ENCODE assay signal across 8 cellular contexts in the genomic region with DNA sequence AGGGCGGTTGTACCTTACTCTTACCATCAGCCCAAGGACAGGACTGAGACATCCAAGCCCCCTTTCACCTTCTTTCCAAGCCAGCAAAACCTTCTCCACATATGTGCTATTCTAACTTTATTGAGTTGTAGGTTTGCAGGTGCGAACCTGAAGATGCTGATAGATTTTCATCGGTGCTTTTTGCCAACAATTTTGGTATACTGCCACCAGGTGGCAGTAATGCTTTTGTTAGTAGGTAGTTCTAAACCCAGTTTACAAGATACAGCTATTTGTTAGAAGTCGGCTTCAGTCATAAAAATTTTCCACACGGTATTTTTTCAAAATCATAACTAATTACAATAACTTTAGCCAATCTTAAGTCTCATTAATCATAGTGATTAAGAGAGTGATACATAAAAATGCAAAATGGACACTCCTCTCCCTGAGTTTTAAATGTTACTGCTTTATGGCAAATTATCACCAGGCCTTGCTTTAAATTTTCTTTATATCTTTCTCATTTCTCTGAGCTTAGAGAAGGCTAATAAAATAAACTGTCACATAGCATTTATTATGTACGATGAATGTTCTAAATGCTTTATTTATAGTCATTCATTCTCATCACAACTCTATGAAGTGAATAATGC. TPM values are rescaled to one million over a fixed set of nuclear protein-coding genes. Genes with fewer than 3 reads are reported as not detected.
DNase-seq lines count a peak whose midpoint lies in the region; ATAC-seq and TF ChIP-seq lines count a peak whose summit lies in the region.

No MANE protein-coding gene starts in this region.

- DNase-seq in DMS 273 (lab: John Stamatoyannopoulos, UW; ENCODE audit: unreplicated experiment), result peak; percentile 80
- DNase-seq in HAP-1 (ENCODE audit: low spot score in 2 of 2), result peak; percentile 61 to 74
- DNase-seq in OCI-LY7 (ENCODE audit: low spot score), result peak; percentile 64
- DNase-seq in MCF 10A (ENCODE audit: unreplicated experiment), result peak; percentile 73
- no peak for DNase-seq in lung (ENCODE audit: low spot score)
- DNase-seq in UCSD-AML1 (lab: John Stamatoyannopoulos, UW; ENCODE audit: unreplicated experiment), result no peak

- TF ChIP-seq CTCF in OCI-LY7 (conservative IDR thresholded peaks at IDR 0.05; ENCODE audit: low read length), result peak; percentile 92
- TF ChIP-seq CTCF in MCF 10A (IDR thresholded peaks at IDR 0.05; ENCODE audit: unreplicated experiment), result peak; percentile 70
- TF ChIP-seq CTCF in lung (IDR thresholded peaks at IDR 0.05; ENCODE audit: control extremely low read depth, extremely low read depth), result peak; percentile 39

- H3K27me3 Mint-ChIP-seq in MCF 10A (ENCODE audit: insufficient read depth, unreplicated experiment), result peaks cover 70% of the 10 kb centered on the region

- H3K9me3 ChIP-seq in HAP-1, result no peaks in the 10 kb centered on the region
- no peaks in the 10 kb centered on the region for H3K9me3 ChIP-seq in OCI-LY7 (ENCODE audit: low read length)
- peaks cover 0 to 4% of the 10 kb centered on the region in 2 donors for H3K9me3 ChIP-seq in lung (ENCODE audit: control insufficient read depth in 2 of 2, insufficient read depth in 1 of 2, low read length in 1 of 2)

- H3K4me3 ChIP-seq in HAP-1, result no peak overlapping the region
- no peak overlapping the region for H3K4me3 ChIP-seq in OCI-LY7 (ENCODE audit: low read depth, low read length, poor library complexity, severe bottlenecking)
- H3K4me3 ChIP-seq in lung, result no peak overlapping the region

- ATAC-seq in lung (ENCODE audit: insufficient read depth, low FRiP score) (no peak), GM19467 (IDR thresholded peaks at IDR 0.05; ENCODE audit: unreplicated experiment) (no peak), GM21367 (IDR thresholded peaks at IDR 0.05; ENCODE audit: unreplicated experiment) (no peak)

- H3K79me2 ChIP-seq in OCI-LY7 (ENCODE audit: insufficient read depth, low read depth, low read length), result no peaks in the 10 kb centered on the region

- H3K27ac ChIP-seq in OCI-LY7 (ENCODE audit: low read depth, low read length, poor library complexity, severe bottlenecking) (no peak overlapping the region), lung (ENCODE audit: low read depth in 1 of 2, low read length in 1 of 2) (no peak overlapping the region)

- H3K4me3 Mint-ChIP-seq in MCF 10A (ENCODE audit: unreplicated experiment), result no peak overlapping the region

- intact Hi-C loops in OCI-LY7 (cut with micrococcal nuclease; ENCODE audit: unreplicated experiment) (loop anchor here (1.0 kb wide), 1 partner anchor 34 kb away; no protein-coding TSS in a partner anchor), MCF 10A (cut with micrococcal nuclease) (loop anchor here (1.0 kb wide), 2 partner anchors 34 to 90 kb away; no protein-coding TSS in a partner anchor)

- H3K9me3 Mint-ChIP-seq in MCF 10A (ENCODE audit: unreplicated experiment), result no peaks in the 10 kb centered on the region

- 36 to 37% methylated on average over 6 of the region's 6 CpGs for WGBS in lung, 2 donors

- H3K27ac Mint-ChIP-seq in MCF 10A (ENCODE audit: low read depth, unreplicated experiment), result no peak overlapping the region

- H3K4me1 Mint-ChIP-seq in MCF 10A (ENCODE audit: insufficient read depth, unreplicated experiment), result no peaks in the 10 kb centered on the region

- no peak overlapping the region for H3K4me2 ChIP-seq in OCI-LY7 (ENCODE audit: low read length)

- H4K20me1 ChIP-seq in OCI-LY7 (ENCODE audit: insufficient read depth, low read length), result no peaks in the 10 kb centered on the region

- CTCF ChIA-PET in OCI-LY7 (lab: Charles Lee; ENCODE audit: unreplicated experiment), result no interaction called here
- CTCF ChIA-PET in MCF 10A (lab: Yijun Ruan, JAX), result interaction anchor here (0.6 to 4.2 kb wide), 29 partner anchors 8 to 449 kb away, joined by 3 to 36 read pairs (median 5); no protein-coding TSS in a partner anchor

- H2AFZ ChIP-seq in OCI-LY7 (ENCODE audit: low read length), result no peak overlapping the region

- POLR2A ChIA-PET in OCI-LY7 (lab: Charles Lee), result no interaction called here
- POLR2A ChIA-PET in MCF 10A (lab: Yijun Ruan, JAX), result interaction anchor here (1.3 kb wide), 1 partner anchor 10 kb away, joined by 3 read pairs; no protein-coding TSS in a partner anchor

- H3K9me2 ChIP-seq in OCI-LY7 (ENCODE audit: insufficient read depth, low read length), result no peaks in the 10 kb centered on the region

- H3K36me3 ChIP-seq in HAP-1 (replicated peaks) (no peaks in the 10 kb centered on the region), OCI-LY7 (ENCODE audit: insufficient read depth, low read length) (no peaks in the 10 kb centered on the region), lung (ENCODE audit: control insufficient read depth in 2 of 2, insufficient read depth in 2 of 2, low read length in 2 of 2) (no peaks in the 10 kb centered on the region)

- H3K27me3 ChIP-seq in HAP-1 (ENCODE audit: low read depth), result peaks cover 47% of the 10 kb centered on the region
- H3K27me3 ChIP-seq in lung (ENCODE audit: control insufficient read depth, insufficient read depth), result no peaks in the 10 kb centered on the region

- H3K4me1 ChIP-seq in HAP-1 (peaks cover 3% of the 10 kb centered on the region; the same call in 1 of the 2 replicates), OCI-LY7 (ENCODE audit: insufficient read depth, low read length, poor library complexity, severe bottlenecking) (no peaks in the 10 kb centered on the region), lung (ENCODE audit: control insufficient read depth in 2 of 2, insufficient read depth in 2 of 2, low read length in 2 of 2) (peaks cover 3 to 11% of the 10 kb centered on the region in 2 donors)

- in situ Hi-C loops in HAP-1 (cut with MboI; ENCODE audit: low sequenced_read_pairs), result no loop called here

- BruUV-seq in OCI-LY7 (replicated peaks; lab: Mats Ljungman, UMichigan) (no TSS peak), MCF 10A (replicated peaks; lab: Mats Ljungman, UMichigan) (no TSS peak)

- H3K36me3 Mint-ChIP-seq in MCF 10A (ENCODE audit: insufficient read depth, unreplicated experiment), result no peaks in the 10 kb centered on the region

RNA-seq across cellular contexts. Expression of gene TBC1D21, which starts 0.6 kb away (rescaled TPM):
- total RNA-seq in OCI-LY7 (2014; rRNA removed; shearing (Covaris generic)), result not detected in 2 replicates
- not detected in 2 replicates for total RNA-seq in OCI-LY7 (2022)
- total RNA-seq in MCF 10A (2022), result not detected in 2 replicates
- total RNA-seq in lung, result not detected
- not detected for polyA plus RNA-seq in lung

RNA-seq across cellular contexts. Expression of gene LOXL1, which starts 52.3 kb away (rescaled TPM):
- not detected in 2 replicates for total RNA-seq in OCI-LY7 (2014; rRNA removed; shearing (Covaris generic))
- total RNA-seq in OCI-LY7 (2022) (not detected in 2 replicates), MCF 10A (2022) (4.7 and 4.9 TPM in 2 replicates), lung (10 to 100 TPM; 13.1 to 25.3 TPM)
- polyA plus RNA-seq in lung, result 10 to 100 TPM in 1 of 2 donors, 1 to 10 TPM in 1; 9.4 to 15.5 TPM

Comparison
In these comparisons a context has a peak if more than half of its experiments do, and no peak if none do; other contexts are left out.
1. DNase-seq: peak in DMS 273 (single experiment), HAP-1 (2 of 2), OCI-LY7 (single experiment) and MCF 10A (single experiment); none in lung (single experiment) and UCSD-AML1 (single experiment).
2. CTCF ChIP-seq: peak in every context shown above with its lines; median percentile 92 in OCI-LY7; 70 in MCF 10A; 39 in lung.